In genomic region chr7:43211693-43212092, GRCh38 we compare ENCODE assay signal across 2 cellular contexts.
TF ChIP-seq lines count a peak whose summit lies in the region.

No MANE protein-coding gene starts in this region.

TF ChIP-seq in A549, 52 proteins besides CTCF, POLR2A, EP300 and RAD21:
- no peak for TF ChIP-seq HES2 (IDR thresholded peaks at IDR 0.05)
- TF ChIP-seq KDM1A (IDR thresholded peaks at IDR 0.05; ENCODE audit: low read depth), result no peak
- no peak for TF ChIP-seq HDAC2 (IDR thresholded peaks at IDR 0.05)
TF ChIP-seq in A549: peak in this region for 0.

TF ChIP-seq in GM12878, 131 proteins besides CTCF, POLR2A, EP300 and RAD21:
- TF ChIP-seq HDAC2 (IDR thresholded peaks at IDR 0.05) (no peak), PRDM15 (CRISPR knock-in tag; IDR thresholded peaks at IDR 0.05) (no peak), E4F1 (IDR thresholded peaks at IDR 0.05; ENCODE audit: borderline replicate concordance, partially characterized antibody) (no peak), RUNX3 (IDR thresholded peaks at IDR 0.05; ENCODE audit: low read length) (no peak), ASH2L (IDR thresholded peaks at IDR 0.05; ENCODE audit: borderline replicate concordance, low read depth) (no peak), STAT1 (conservative IDR thresholded peaks at IDR 0.05) (no peak), ZNF622 (IDR thresholded peaks at IDR 0.05) (no peak), ATF2 (IDR thresholded peaks at IDR 0.05; ENCODE audit: low read length) (no peak), TCF7 (IDR thresholded peaks at IDR 0.05; ENCODE audit: borderline replicate concordance) (no peak), CEBPZ (IDR thresholded peaks at IDR 0.05; ENCODE audit: low read depth, low read length) (no peak), RFX5 (IDR thresholded peaks at IDR 0.05; ENCODE audit: low read depth, low read length) (no peak), SUPT20H (IDR thresholded peaks at IDR 0.05; ENCODE audit: borderline replicate concordance, control insufficient read depth, low read depth, low read length) (no peak), USF1 (IDR thresholded peaks at IDR 0.05; ENCODE audit: borderline replicate concordance, extremely low read length, insufficient read depth, low read depth, low read length) (no peak), MYB (IDR thresholded peaks at IDR 0.05; ENCODE audit: borderline replicate concordance, low read depth, low read length) (no peak), TCF12 (IDR thresholded peaks at IDR 0.05; ENCODE audit: low read depth, low read length) (no peak), E2F4 (IDR thresholded peaks at IDR 0.05; ENCODE audit: low read depth, low read length) (no peak)
